In the genomic region with DNA sequence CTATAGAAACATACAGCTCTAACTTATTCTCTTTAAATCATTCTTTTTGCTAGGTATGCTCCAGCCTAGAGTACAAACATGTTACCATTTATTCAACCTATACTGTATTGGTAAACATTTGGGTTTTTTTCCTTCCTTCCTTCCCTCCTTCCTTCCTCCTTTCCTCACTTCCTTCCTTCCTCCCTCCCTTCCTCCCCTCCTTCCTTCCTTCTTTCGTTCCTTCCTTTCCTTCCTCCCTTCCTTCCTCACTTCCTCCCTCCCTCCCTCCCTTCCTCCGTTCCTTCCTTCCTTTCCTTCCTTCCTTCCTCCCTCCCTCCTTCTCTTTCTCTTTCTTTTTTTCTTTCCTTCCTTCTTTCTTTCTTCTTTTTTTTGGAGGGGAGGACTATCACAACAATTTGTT, we compare ENCODE assay signal across 27 cellular contexts.
"Had no signal": no experiment of that assay in that cellular context is flagged by ENCODE, and none has a peak within 500 bp of the region (broad histone marks: within the 10 kb centered on the region; RNA-seq: fewer than 3 reads in every experiment).

No MANE protein-coding gene starts in this region.

- H3K9me3 ChIP-seq: stomach, suprapubic skin, testis, thoracic aorta, thyroid gland, tibial artery, tibial nerve, transverse colon, upper lobe of left lung, upper lobe of right lung, uterus, vagina had no signal

- H3K27me3 ChIP-seq: stomach, testis, thyroid gland, tibial artery, tibial nerve, transverse colon, upper lobe of left lung, upper lobe of right lung, uterus, vagina had no signal

- H3K4me1 ChIP-seq: stomach, suprapubic skin, testis, thyroid gland, tibial artery, tibial nerve, transverse colon, upper lobe of left lung, upper lobe of right lung, uterus, vagina had no signal

- ATAC-seq: stimulated activated effector memory CD8-positive, alpha-beta T cell treated with anti-CD3 and anti-CD28 coated beads, Interleukin-12 subunit alpha, Interleukin-12 subunit beta, amount 100 ng/mL, for 72 hours; stimulated activated memory B cell treated with anti-CD40 and anti-IgM and Interleukin-4, amounts not matched to agents 10 μg/mL and 1 μg/mL and 100 μg/mL, for 72 hours; stimulated activated naive B cell treated with anti-CD40 and anti-IgM and Interleukin-4, amounts not matched to agents 10 μg/mL and 1 μg/mL and 100 μg/mL, for 72 hours; stimulated activated naive CD8-positive, alpha-beta T cell treated with anti-CD3 and anti-CD28 coated beads, Interleukin-15, amount 100 ng/mL, for 72 hours; stimulated activated naive CD8-positive, alpha-beta T cell treated with anti-CD3 and anti-CD28 coated beads, Interleukin-15, Interleukin-2, amounts not matched to agents 100 U/mL and 50 U/mL, for 24 hours; upper lobe of right lung had no signal

- DNase-seq: stimulated activated CD4-positive, alpha-beta T cell treated with anti-CD3 and anti-CD28 coated beads, Interleukin-2, amount 100 ng/mL, for 48 hours; stimulated activated CD4-positive, alpha-beta T cell treated with anti-CD3 and anti-CD28 coated beads, Interleukin-4, amount 100 ng/mL, for 1 hour; stimulated activated CD4-positive, alpha-beta T cell treated with anti-CD3 and anti-CD28 coated beads, Interleukin-4, amount 100 ng/mL, for 24 hours; stimulated activated CD4-positive, alpha-beta T cell treated with anti-CD3 and anti-CD28 coated beads, Interleukin-4, amount 100 ng/mL, for 4 hours; stimulated activated CD8-positive, alpha-beta memory T cell treated with anti-CD3 and anti-CD28 coated beads, Interleukin-4, amount 100 ng/mL, for 48 hours; stimulated activated naive B cell treated with anti-CD40 and anti-IgM and Interleukin-4, amounts not matched to agents 10 μg/mL and 1 μg/mL and 100 μg/mL, for 72 hours; stimulated activated naive CD4-positive, alpha-beta T cell; stimulated activated naive CD4-positive, alpha-beta T cell treated with Interleukin-2 at 50 U/mL for 16 hours; stimulated activated naive CD8-positive, alpha-beta T cell treated with anti-CD3 and anti-CD28 coated beads, Interleukin-15, amount 100 ng/mL, for 72 hours; stimulated activated naive CD8-positive, alpha-beta T cell treated with anti-CD3 and anti-CD28 coated beads, Interleukin-15, Interleukin-2, amounts not matched to agents 100 U/mL and 50 U/mL, for 24 hours; stomach; substantia nigra; testis; thyroid gland; tibial artery; transverse colon; trophoblast cell; upper lobe of left lung; upper lobe of right lung; uterus had no signal

- H3K4me3 ChIP-seq: stomach, suprapubic skin, testis, thoracic aorta, thyroid gland, tibial artery, tibial nerve, transverse colon, upper lobe of left lung, upper lobe of right lung, uterus, vagina had no signal

- FAIRE-seq: urothelium cell line had no signal

- H3K27ac ChIP-seq: stomach, suprapubic skin, testis, thoracic aorta, thyroid gland, tibial artery, tibial nerve, transverse colon, upper lobe of left lung, upper lobe of right lung, uterus, vagina had no signal

- H3K36me3 ChIP-seq: stomach, suprapubic skin, thoracic aorta, thyroid gland, tibial artery, tibial nerve, transverse colon, upper lobe of left lung, upper lobe of right lung, uterus, vagina had no signal
